ENCODE assay signal across 23 cellular contexts in the genomic region with DNA sequence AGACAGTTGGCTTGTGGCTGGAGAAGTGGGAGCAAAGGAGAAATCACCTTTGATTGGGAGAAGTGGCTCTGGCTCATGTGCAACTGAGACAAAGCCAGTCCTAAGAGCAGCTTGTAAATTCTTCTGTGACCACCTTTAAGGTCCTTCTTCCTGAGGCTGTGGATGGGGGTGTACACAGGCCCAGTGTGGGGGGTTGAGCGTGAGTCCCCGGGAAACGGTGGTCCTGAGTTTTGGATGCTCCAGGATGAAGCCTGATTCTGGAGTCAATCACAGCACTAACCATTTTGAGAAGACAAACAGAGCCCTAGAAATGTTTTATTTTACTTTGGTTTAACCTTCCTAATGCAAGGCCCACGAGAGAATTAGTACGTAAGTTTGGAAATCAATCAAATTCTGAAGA. TPM values are rescaled to one million over a fixed set of nuclear protein-coding genes. Genes with fewer than 3 reads are reported as not detected.
"Had no signal": no experiment of that assay in that cellular context is flagged by ENCODE, and none has a peak within 500 bp of the region (broad histone marks: within the 10 kb centered on the region; RNA-seq: fewer than 3 reads in every experiment).

No MANE protein-coding gene starts in this region.

- H3K4me3 ChIP-seq: lung, neural progenitor cell, ovary, sigmoid colon, spleen, thoracic aorta had no signal

- DNase-seq: activated B cell treated with CpG ODN at 0.5 μM for 24 hours; activated CD4-positive, alpha-beta T cell treated with anti-CD3 and anti-CD28 coated beads for 4 hours; activated CD8-positive, alpha-beta memory T cell treated with anti-CD3 and anti-CD28 coated beads, Interleukin-2, amount 10 ng/mL, durations not matched to agents 7 days and 5 days; activated naive CD4-positive, alpha-beta T cell treated with Interleukin-2 at 50 U/mL for 16 hours; activated naive CD8-positive, alpha-beta T cell treated with anti-CD3 and anti-CD28 coated beads, Interleukin-2, amount 10 ng/mL, durations not matched to agents 7 days and 5 days; amygdala; caudate nucleus; endodermal cell; foreskin keratinocyte; glutamatergic neuron; midbrain; ovary; spleen; stimulated activated CD4-positive, alpha-beta T cell treated with anti-CD3 and anti-CD28 coated beads, Interleukin-4, amount 100 ng/mL, for 4 hours had no signal

- H2AFZ ChIP-seq: neural progenitor cell had no signal

- H3K4me1 ChIP-seq: foreskin keratinocyte had no signal

- H3K27me3 ChIP-seq: ovary had no signal

- H3K4me2 ChIP-seq: neural progenitor cell had no signal

- ATAC-seq: activated CD8-positive, alpha-beta memory T cell treated with anti-CD3 and anti-CD28 coated beads, Interleukin-2, amount 10 ng/mL, durations not matched to agents 7 days and 5 days; foreskin keratinocyte; stimulated activated memory B cell treated with anti-CD40 and anti-IgM and Interleukin-4, amounts not matched to agents 10 μg/mL and 1 μg/mL and 100 μg/mL, for 72 hours had no signal

- FAIRE-seq: keratinocyte, urothelium cell line had no signal

- H3K36me3 ChIP-seq: neural progenitor cell, ovary, sigmoid colon, spleen, thoracic aorta had no signal

- H3K9me3 ChIP-seq: ovary, sigmoid colon, thoracic aorta had no signal

- H3K27ac ChIP-seq: epithelial cell of prostate, foreskin keratinocyte, neural progenitor cell, ovary, sigmoid colon, spleen, thoracic aorta had no signal

- H3K9ac ChIP-seq: neural progenitor cell had no signal

RNA-seq across cellular contexts. Expression of a gene that starts 3.9 kb away (rescaled TPM):
- polyA plus RNA-seq: fibroblast of lung had no signal
